ENCODE assay signal across 8 cellular contexts in the genomic region with DNA sequence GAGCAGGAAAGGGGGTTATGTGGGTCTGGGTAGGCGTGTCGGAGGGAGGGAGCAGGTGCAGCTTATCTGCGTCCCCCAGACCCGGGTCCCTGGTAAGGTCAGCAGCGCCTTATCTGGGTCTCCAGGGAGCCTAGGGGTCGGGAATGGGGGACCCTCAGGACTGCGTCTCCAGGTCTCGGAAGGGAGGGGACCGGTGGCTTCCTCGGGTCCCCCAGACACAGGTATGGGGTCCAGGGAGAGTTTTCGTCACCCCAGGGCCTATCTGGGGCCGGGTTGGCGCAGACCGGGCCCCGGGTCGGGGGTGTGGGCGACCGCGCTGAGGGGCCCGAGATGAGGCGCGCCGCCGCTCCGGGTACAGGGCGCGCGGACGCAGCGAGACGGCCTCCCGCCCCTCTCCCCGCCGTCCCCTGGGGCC. TPM values are rescaled to one million over a fixed set of nuclear protein-coding genes. Genes with fewer than 3 reads are reported as not detected.
A peak's percentile ranks its signal among the peaks of the same experiment; 100 is the strongest.
DNase-seq lines count a peak whose midpoint lies in the region; ATAC-seq and TF ChIP-seq lines count a peak whose summit lies in the region.

No MANE protein-coding gene starts in this region.

- H3K9ac ChIP-seq in stomach smooth muscle (ENCODE audit: low read length in 2 of 2) = peak overlapping the region; percentile 92 to 99

- no peaks in the 10 kb centered on the region for H3K9me3 Mint-ChIP-seq in activated naive CD4-positive, alpha-beta T cell treated with anti-CD3 and anti-CD28 coated beads, Interleukin-2, amount 50 U/mL, for 72 hours

- peaks cover 54% of the 10 kb centered on the region for H3K4me1 ChIP-seq in stomach smooth muscle (ENCODE audit: control insufficient read depth, insufficient read depth, low read length)

- peak; percentile 32 for ATAC-seq in HG03135 (IDR thresholded peaks at IDR 0.05; ENCODE audit: unreplicated experiment)
- ATAC-seq in activated naive CD4-positive, alpha-beta T cell treated with anti-CD3 and anti-CD28 coated beads, Interleukin-2, amount 50 U/mL, for 72 hours = no peak

- DNase-seq in activated CD8-positive, alpha-beta memory T cell treated with anti-CD3 and anti-CD28 coated beads, Interleukin-2, amount 50 U/mL, for 48 hours = peak; percentile 68
- DNase-seq in activated CD8-positive, alpha-beta memory T cell treated with anti-CD3 and anti-CD28 coated beads, Interleukin-2, amount 50 U/mL, for 4 hours = no peak
- no peak for DNase-seq in activated naive CD4-positive, alpha-beta T cell treated with anti-CD3 and anti-CD28 coated beads, Interleukin-2, amount 50 U/mL, for 72 hours (ENCODE audit: low spot score in 2 of 2)
- DNase-seq in kidney epithelial cell (ENCODE audit: low read depth) (no peak), cortex of kidney (lab: John Stamatoyannopoulos, UW) (no peak), GF-D8 (lab: John Stamatoyannopoulos, UW) (no peak)

- H3K4me3 ChIP-seq in kidney epithelial cell (ENCODE audit: low read depth, low read length) (peak overlapping the region; percentile 100), stomach smooth muscle (ENCODE audit: low read length in 2 of 2) (peak overlapping the region; percentile 99 to 100)

- peak overlapping the region; percentile 97 to 98 for H3K27ac Mint-ChIP-seq in activated naive CD4-positive, alpha-beta T cell treated with anti-CD3 and anti-CD28 coated beads, Interleukin-2, amount 50 U/mL, for 72 hours

- H3K27ac ChIP-seq in stomach smooth muscle (ENCODE audit: low read length) = peak overlapping the region; percentile 70

- H3K27me3 ChIP-seq in kidney epithelial cell (ENCODE audit: control insufficient read depth, insufficient read depth, low read length) (no peaks in the 10 kb centered on the region), stomach smooth muscle (ENCODE audit: control insufficient read depth in 1 of 2, insufficient read depth in 2 of 2, low read length in 2 of 2) (no peaks in the 10 kb centered on the region)

- H3K36me3 ChIP-seq in kidney epithelial cell (ENCODE audit: control insufficient read depth, insufficient read depth, low read length) (peaks cover 3% of the 10 kb centered on the region), stomach smooth muscle (ENCODE audit: control insufficient read depth in 2 of 2, insufficient read depth in 2 of 2, low read length in 2 of 2) (peaks cover 12 to 13% of the 10 kb centered on the region in 2 donors)

- no peak for TF ChIP-seq CTCF in kidney epithelial cell (IDR thresholded peaks at IDR 0.05; ENCODE audit: insufficient read depth, low read length, poor library complexity, severe bottlenecking)

- H3K9me3 ChIP-seq in stomach smooth muscle (ENCODE audit: control insufficient read depth in 2 of 2, low read length in 2 of 2) = no peaks in the 10 kb centered on the region

- H3K36me3 Mint-ChIP-seq in activated naive CD4-positive, alpha-beta T cell treated with anti-CD3 and anti-CD28 coated beads, Interleukin-2, amount 50 U/mL, for 72 hours = peaks cover 73 to 76% of the 10 kb centered on the region in 2 donors

RNA-seq across cellular contexts. Expression of gene PLAGL2, which starts 0.3 kb away (rescaled TPM):
- 10 to 100 TPM; 51.3 to 65.2 TPM for total RNA-seq in activated naive CD4-positive, alpha-beta T cell treated with anti-CD3 and anti-CD28 coated beads, Interleukin-2, amount 50 U/mL, for 72 hours
- total RNA-seq in kidney epithelial cell = 13.5 and 16.6 TPM in 2 replicates

RNA-seq across cellular contexts. Expression of gene POFUT1, which starts 0.5 kb away (rescaled TPM):
- 10 to 100 TPM; 18.7 to 39.7 TPM for total RNA-seq in activated naive CD4-positive, alpha-beta T cell treated with anti-CD3 and anti-CD28 coated beads, Interleukin-2, amount 50 U/mL, for 72 hours
- 44.3 and 50.8 TPM in 2 replicates for total RNA-seq in kidney epithelial cell
